In the genomic region with DNA sequence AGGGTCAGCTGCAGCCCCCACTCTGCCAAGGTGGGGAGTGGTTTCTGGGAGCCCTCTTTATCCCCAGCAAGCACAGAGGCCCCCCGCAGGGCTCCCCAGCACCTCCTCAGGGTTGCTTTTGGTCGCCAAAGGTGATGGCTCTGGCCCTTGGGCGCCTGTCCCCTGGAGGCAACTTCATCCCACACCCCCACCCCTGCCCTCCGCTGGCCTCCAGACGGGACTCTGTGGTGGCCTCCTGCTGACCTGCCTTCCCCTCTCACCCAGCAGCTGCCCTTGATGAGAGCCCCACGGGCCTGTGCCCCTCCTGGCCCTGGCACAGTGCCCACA, we compare ENCODE assay signal across 13 cellular contexts. TPM values are rescaled to one million over a fixed set of nuclear protein-coding genes. Genes with fewer than 3 reads are reported as not detected.
A peak's percentile ranks its signal among the peaks of the same experiment; 100 is the strongest.
DNase-seq lines count a peak whose midpoint lies in the region; ATAC-seq, FAIRE-seq and TF ChIP-seq lines count a peak whose summit lies in the region.
"Had no signal": no experiment of that assay in that cellular context is flagged by ENCODE, and none has a peak within 500 bp of the region (broad histone marks: within the 10 kb centered on the region; RNA-seq: fewer than 3 reads in every experiment).

No MANE protein-coding gene starts in this region.

- peak overlapping the region; percentile 92 for H4K8ac ChIP-seq in neuronal stem cell (ENCODE audit: low read depth, low read length)

- H3K27ac ChIP-seq in astrocyte (ENCODE audit: low read depth, low read length): no peak overlapping the region
- H3K27ac ChIP-seq in neuronal stem cell (replicated peaks; ENCODE audit: low read length): peak overlapping the region; percentile 35
- peak overlapping the region; percentile 26 for H3K27ac ChIP-seq in upper lobe of right lung

- no peaks in the 10 kb centered on the region for H3K79me2 ChIP-seq in astrocyte (ENCODE audit: insufficient read depth, low read length)

- H3K79me1 ChIP-seq in neuronal stem cell (ENCODE audit: low read depth, low read length): peaks cover 13% of the 10 kb centered on the region

- no peak overlapping the region for H3K4me2 ChIP-seq in astrocyte (ENCODE audit: low read length)
- no peak overlapping the region for H3K4me2 ChIP-seq in neuronal stem cell (ENCODE audit: insufficient read depth, low read length, poor library complexity, severe bottlenecking)

- H4K20me1 ChIP-seq in astrocyte (ENCODE audit: insufficient read depth, low read length): no peaks in the 10 kb centered on the region

- H2AK5ac ChIP-seq in neuronal stem cell (ENCODE audit: low read depth, low read length): peak overlapping the region; percentile 97

- H3K27me3 Mint-ChIP-seq in activated T-cell treated with anti-CD3 and anti-CD28 coated beads, Interleukin-2, amount 50 U/mL, for 4 hours (ENCODE audit: low read depth): no peaks in the 10 kb centered on the region
- H3K27me3 Mint-ChIP-seq in astrocyte (ENCODE audit: low read depth, unreplicated experiment): no peaks in the 10 kb centered on the region
- H3K27me3 Mint-ChIP-seq: activated naive CD8-positive, alpha-beta T cell treated with anti-CD3 and anti-CD28 coated beads, Interleukin-2, amount 10 ng/mL, durations not matched to agents 7 days and 5 days had no signal

- H3K4me1 ChIP-seq in astrocyte (ENCODE audit: insufficient read depth, low read length) (no peaks in the 10 kb centered on the region), neuronal stem cell (ENCODE audit: control insufficient read depth in 2 of 2, insufficient read depth in 1 of 2, low read depth in 1 of 2, low read length in 2 of 2) (peaks cover 3 to 6% of the 10 kb centered on the region in 2 donors), upper lobe of right lung (peaks cover 3% of the 10 kb centered on the region)

- H3K4me1 Mint-ChIP-seq in activated T-cell treated with anti-CD3 and anti-CD28 coated beads, Interleukin-2, amount 50 U/mL, for 4 hours (ENCODE audit: low read depth): peaks cover 4% of the 10 kb centered on the region
- H3K4me1 Mint-ChIP-seq in astrocyte (ENCODE audit: low read depth, unreplicated experiment): no peaks in the 10 kb centered on the region

- H2BK5ac ChIP-seq in neuronal stem cell (ENCODE audit: low read length): peak overlapping the region; percentile 88

- intact Hi-C loops in upper lobe of right lung (cut with DNase I): no loop called here

- TF ChIP-seq CTCF in astrocyte (IDR thresholded peaks at IDR 0.05; ENCODE audit: insufficient read depth, low read depth, low read length): no peak
- TF ChIP-seq CTCF in upper lobe of right lung (IDR thresholded peaks at IDR 0.05): no peak

- no peaks in the 10 kb centered on the region for H3K36me3 ChIP-seq in astrocyte (ENCODE audit: insufficient read depth, low read length)
- peaks cover 14 to 67% of the 10 kb centered on the region in 2 donors for H3K36me3 ChIP-seq in neuronal stem cell (replicated peaks in 1 of 2; ENCODE audit: control insufficient read depth in 2 of 2, insufficient read depth in 2 of 2, low read length in 2 of 2)
- no peaks in the 10 kb centered on the region for H3K36me3 ChIP-seq in upper lobe of right lung
- H3K36me3 ChIP-seq: prostate gland had no signal

- H3K27ac Mint-ChIP-seq in astrocyte (ENCODE audit: unreplicated experiment): no peak overlapping the region
- H3K27ac Mint-ChIP-seq: activated naive CD8-positive, alpha-beta T cell treated with anti-CD3 and anti-CD28 coated beads, Interleukin-2, amount 10 ng/mL, durations not matched to agents 7 days and 5 days had no signal

- H3K4me3 ChIP-seq in astrocyte (ENCODE audit: insufficient read depth, low read depth, low read length) (no peak overlapping the region), neuronal stem cell (ENCODE audit: low read length in 2 of 2) (peak overlapping the region in 1 of 2 donors; percentile 58), upper lobe of right lung (no peak overlapping the region)
- H3K4me3 ChIP-seq: prostate gland had no signal

- peak overlapping the region; percentile 5 for H3K14ac ChIP-seq in neuronal stem cell (ENCODE audit: low read length)

- H3K23ac ChIP-seq in neuronal stem cell (ENCODE audit: low read depth, low read length, poor library complexity): peak overlapping the region; percentile 85

- H3K4ac ChIP-seq in neuronal stem cell (ENCODE audit: low read length): no peak overlapping the region

- no CpG with 5 or more reads among the region's 6 CpGs for WGBS in neuronal stem cell (ENCODE audit: extremely low coverage in 2 of 2, insufficient read length in 2 of 2, insufficient replicate concordance in 1 of 2), 2 donors

- no peak overlapping the region for H2BK120ac ChIP-seq in neuronal stem cell (ENCODE audit: low read depth, low read length)

- H2AFZ ChIP-seq in astrocyte (ENCODE audit: low read depth, low read length) (peak overlapping the region; percentile 47), neuronal stem cell (ENCODE audit: low read length) (no peak overlapping the region)

- ATAC-seq in activated T-cell treated with anti-CD3 and anti-CD28 coated beads, Interleukin-2, amount 50 U/mL, for 4 hours: peak; percentile 6 to 7
- ATAC-seq in upper lobe of right lung (no peak), HG02852 (IDR thresholded peaks at IDR 0.05; ENCODE audit: unreplicated experiment) (no peak)

- H3K4me3 Mint-ChIP-seq in activated T-cell treated with anti-CD3 and anti-CD28 coated beads, Interleukin-2, amount 50 U/mL, for 4 hours: no peak overlapping the region
- no peak overlapping the region for H3K4me3 Mint-ChIP-seq in astrocyte (ENCODE audit: unreplicated experiment)
- H3K4me3 Mint-ChIP-seq: activated naive CD8-positive, alpha-beta T cell treated with anti-CD3 and anti-CD28 coated beads, Interleukin-2, amount 10 ng/mL, durations not matched to agents 7 days and 5 days had no signal

- H3K9me3 Mint-ChIP-seq in activated T-cell treated with anti-CD3 and anti-CD28 coated beads, Interleukin-2, amount 50 U/mL, for 4 hours: no peaks in the 10 kb centered on the region
- H3K9me3 Mint-ChIP-seq in astrocyte (ENCODE audit: unreplicated experiment): no peaks in the 10 kb centered on the region
- H3K9me3 Mint-ChIP-seq: activated naive CD8-positive, alpha-beta T cell treated with anti-CD3 and anti-CD28 coated beads, Interleukin-2, amount 10 ng/mL, durations not matched to agents 7 days and 5 days had no signal

- H4K91ac ChIP-seq in neuronal stem cell (ENCODE audit: low read depth, low read length, poor library complexity): no peak overlapping the region

- H3K27me3 ChIP-seq in astrocyte (ENCODE audit: insufficient read depth, low read length) (no peaks in the 10 kb centered on the region), neuronal stem cell (ENCODE audit: control insufficient read depth in 3 of 3, insufficient read depth in 3 of 3, low read depth in 1 of 3, low read length in 3 of 3) (no peaks in the 10 kb centered on the region), upper lobe of right lung (no peaks in the 10 kb centered on the region)

- DNase-seq in activated T-cell treated with anti-CD3 and anti-CD28 coated beads, Interleukin-2, amount 50 U/mL, for 4 hours: no peak
- no peak for DNase-seq in activated T-cell treated with anti-CD3 and anti-CD28 coated beads for 4 hours
- DNase-seq in astrocyte (ENCODE audit: low read depth): no peak
- DNase-seq in neuronal stem cell (ENCODE audit: low spot score): no peak
- DNase-seq in upper lobe of right lung: no peak
- DNase-seq in mucosa of gallbladder (ENCODE audit: low spot score): no peak
- DNase-seq in DMS 273 (lab: John Stamatoyannopoulos, UW; ENCODE audit: unreplicated experiment): no peak
- DNase-seq: Calu3, GOT3 had no signal

- H3K9ac ChIP-seq in astrocyte (ENCODE audit: low read length) (no peak overlapping the region), neuronal stem cell (ENCODE audit: low read depth, low read length, poor library complexity) (peak overlapping the region; percentile 86)

- FAIRE-seq in astrocyte (lab: Jason Lieb, UNC): no peak
- FAIRE-seq: A204.1 had no signal

- no peaks in the 10 kb centered on the region for H3K36me3 Mint-ChIP-seq in activated T-cell treated with anti-CD3 and anti-CD28 coated beads, Interleukin-2, amount 50 U/mL, for 4 hours (ENCODE audit: insufficient read depth)
- peaks cover 2% of the 10 kb centered on the region for H3K36me3 Mint-ChIP-seq in astrocyte (ENCODE audit: low read depth, unreplicated experiment)

- H2BK15ac ChIP-seq in neuronal stem cell (ENCODE audit: low read length): peak overlapping the region; percentile 46

- H3K9me3 ChIP-seq in astrocyte (ENCODE audit: insufficient read depth, low read depth, low read length): no peaks in the 10 kb centered on the region
- no peaks in the 10 kb centered on the region for H3K9me3 ChIP-seq in neuronal stem cell (replicated peaks in 1 of 2; ENCODE audit: control insufficient read depth in 2 of 2, insufficient read depth in 1 of 2, low read depth in 1 of 2, low read length in 2 of 2)
- H3K9me3 ChIP-seq in upper lobe of right lung: no peaks in the 10 kb centered on the region
- H3K9me3 ChIP-seq: prostate gland had no signal

- no peak overlapping the region for H2BK12ac ChIP-seq in neuronal stem cell (ENCODE audit: low read length)

- peak overlapping the region; percentile 92 for H3K18ac ChIP-seq in neuronal stem cell (ENCODE audit: low read length)

RNA-seq across cellular contexts. Expression of a gene that starts 7.8 kb away (rescaled TPM):
- 100 to 1,000 TPM; 212 to 215 (median 212) TPM for total RNA-seq in activated T-cell treated with anti-CD3 and anti-CD28 coated beads, Interleukin-2, amount 50 U/mL, for 4 hours
- total RNA-seq in astrocyte: 87.3 and 93.2 TPM in 2 replicates
- 68.0 TPM for polyA plus RNA-seq in neuronal stem cell (2013, experiment 1 of 2)
- 63.4 TPM for polyA plus RNA-seq in neuronal stem cell (2013, experiment 2 of 2)
- total RNA-seq in upper lobe of right lung: 92.5 TPM
- total RNA-seq in mucosa of gallbladder: 125 TPM

RNA-seq across cellular contexts. Expression of a gene that starts 10.9 kb away (rescaled TPM):
- total RNA-seq in activated T-cell treated with anti-CD3 and anti-CD28 coated beads, Interleukin-2, amount 50 U/mL, for 4 hours: 100 to 1,000 TPM in 1 of 3 donors, 10 to 100 TPM in 2; 81.0 to 104 (median 87.8) TPM
- total RNA-seq in astrocyte (16.1 and 21.2 TPM in 2 replicates), upper lobe of right lung (23.2 TPM), mucosa of gallbladder (62.4 TPM)
- polyA plus RNA-seq in neuronal stem cell (2013, experiment 1 of 2): 16.6 TPM
- polyA plus RNA-seq in neuronal stem cell (2013, experiment 2 of 2): 15.8 TPM

RNA-seq across cellular contexts. Expression of a gene that starts 15.4 kb away (rescaled TPM):
- total RNA-seq in activated T-cell treated with anti-CD3 and anti-CD28 coated beads, Interleukin-2, amount 50 U/mL, for 4 hours: under 1 TPM; 0.52 to 0.71 (median 0.53) TPM
- total RNA-seq in astrocyte: 4.0 and 4.9 TPM in 2 replicates
- 2.2 TPM for polyA plus RNA-seq in neuronal stem cell (2013, experiment 1 of 2)
- 1.8 TPM for polyA plus RNA-seq in neuronal stem cell (2013, experiment 2 of 2)
- total RNA-seq in upper lobe of right lung: 2.0 TPM
- 5.5 TPM for total RNA-seq in mucosa of gallbladder

RNA-seq across cellular contexts. Expression of a gene that starts 18.5 kb away (rescaled TPM):
- total RNA-seq in activated T-cell treated with anti-CD3 and anti-CD28 coated beads, Interleukin-2, amount 50 U/mL, for 4 hours: 100 to 1,000 TPM in 1 of 3 donors, 10 to 100 TPM in 2; 83.1 to 104 (median 88.2) TPM
- total RNA-seq in astrocyte: 20.9 and 23.7 TPM in 2 replicates
- 10.3 TPM for polyA plus RNA-seq in neuronal stem cell (2013, experiment 1 of 2)
- polyA plus RNA-seq in neuronal stem cell (2013, experiment 2 of 2): 10.5 TPM
- 57.9 TPM for total RNA-seq in upper lobe of right lung
- total RNA-seq in mucosa of gallbladder: 67.6 TPM

RNA-seq across cellular contexts. Expression of a gene that starts 20.1 kb away (rescaled TPM):
- 100 to 1,000 TPM; 117 to 136 (median 127) TPM for total RNA-seq in activated T-cell treated with anti-CD3 and anti-CD28 coated beads, Interleukin-2, amount 50 U/mL, for 4 hours
- total RNA-seq in astrocyte (138 and 140 TPM in 2 replicates), upper lobe of right lung (98.9 TPM), mucosa of gallbladder (125 TPM)
- polyA plus RNA-seq in neuronal stem cell (2013, experiment 1 of 2): 68.3 TPM
- polyA plus RNA-seq in neuronal stem cell (2013, experiment 2 of 2): 66.0 TPM

Comparison
In these comparisons a context has a peak if more than half of its experiments do, and no peak if none do; other contexts are left out.
1. ATAC-seq: peak in activated T-cell treated with anti-CD3 and anti-CD28 coated beads, Interleukin-2, amount 50 U/mL, for 4 hours (2 of 2); none in upper lobe of right lung (single experiment) and HG02852 (single experiment).